In genomic region chr14:22713631-22713950, GRCh38 we compare ENCODE assay signal across 10 cellular contexts. TPM values are rescaled to one million over a fixed set of nuclear protein-coding genes. Genes with fewer than 3 reads are reported as not detected.
DNase-seq lines count a peak whose midpoint lies in the region; ATAC-seq, FAIRE-seq and TF ChIP-seq lines count a peak whose summit lies in the region.
"Had no signal": no experiment of that assay in that cellular context is flagged by ENCODE, and none has a peak within 500 bp of the region (broad histone marks: within the 10 kb centered on the region; RNA-seq: fewer than 3 reads in every experiment).

No MANE protein-coding gene starts in this region.

- H3K9me3 Mint-ChIP-seq in activated CD8-positive, alpha-beta T cell treated with anti-CD3 and anti-CD28 coated beads for 36 hours, result no peaks in the 10 kb centered on the region

- TF ChIP-seq CTCF in HCT116 (IDR thresholded peaks at IDR 0.05 in 2 of 3, conservative IDR thresholded peaks at IDR 0.05 in 1 of 3; ENCODE audit: borderline replicate concordance in 1 of 3, insufficient read depth in 1 of 3, low read depth in 2 of 3, low read length in 2 of 3) (no peak), keratinocyte (optimal IDR thresholded peaks at IDR 0.05 in 1 of 3, IDR thresholded peaks at IDR 0.05 in 1 of 3, conservative IDR thresholded peaks at IDR 0.05 in 1 of 3; ENCODE audit: extremely low read depth in 1 of 3, insufficient read depth in 2 of 3, low read length in 3 of 3) (no peak)
- no peak for TF ChIP-seq CTCF in activated CD8-positive, alpha-beta T cell treated with anti-CD3 and anti-CD28 coated beads for 36 hours (IDR thresholded peaks at IDR 0.05)

- DNase-seq in HCT116 (ENCODE audit: low read depth, low spot score) (no peak), keratinocyte (ENCODE audit: low read depth, low spot score) (no peak), erythroblast (lab: John Stamatoyannopoulos, UW) (no peak), dedifferentiated amniotic fluid mesenchymal stem cell (ENCODE audit: extremely low spot score) (no peak), mesenteric fat pad (ENCODE audit: low spot score) (no peak)
- DNase-seq in activated CD8-positive, alpha-beta T cell treated with anti-CD3 and anti-CD28 coated beads for 36 hours, result no peak

- H3K36me3 ChIP-seq in ACC112 (ENCODE audit: insufficient read depth, low read length) (no peaks in the 10 kb centered on the region), HCT116 (ENCODE audit: control insufficient read depth in 1 of 2, insufficient read depth in 2 of 2, low read length in 2 of 2) (no peaks in the 10 kb centered on the region), keratinocyte (ENCODE audit: control insufficient read depth in 2 of 2, extremely low read depth in 1 of 2, insufficient read depth in 2 of 2, low read length in 2 of 2) (no peaks in the 10 kb centered on the region)

- intact Hi-C loops in HCT116 (cut with micrococcal nuclease), result no loop called here
- intact Hi-C loops in activated CD8-positive, alpha-beta T cell treated with anti-CD3 and anti-CD28 coated beads for 36 hours (cut with micrococcal nuclease), result loop anchor here (10.0 kb wide), 1 partner anchor 129 kb away; the partner anchor contains the start of gene DAD1

- no peak for TF ChIP-seq RAD21 in HCT116 (IDR thresholded peaks at IDR 0.05; ENCODE audit: low read depth)

- dilution Hi-C loops in keratinocyte (cut with MboI; ENCODE audit: extremely low pct_ligation_motif_present, low sequenced_read_pairs), result no loop called here

- H3K9me2 ChIP-seq in HCT116 (ENCODE audit: insufficient read depth), result no peaks in the 10 kb centered on the region

- H3K9me3 ChIP-seq in HCT116 (ENCODE audit: control insufficient read depth in 1 of 2, insufficient read depth in 1 of 2, low read depth in 1 of 2, low read length in 2 of 2) (no peaks in the 10 kb centered on the region), keratinocyte (ENCODE audit: control insufficient read depth, low read depth, low read length) (no peaks in the 10 kb centered on the region)

- CTCF ChIA-PET in HCT116 (lab: Charles Lee), result no interaction called here
- CTCF ChIA-PET in activated CD8-positive, alpha-beta T cell treated with anti-CD3 and anti-CD28 coated beads for 36 hours (lab: Charles Lee), result interaction anchor here (0.8 kb wide), 1 partner anchor 53 kb away, joined by 3 read pairs; the partner anchor contains the start of gene OXA1L

- TSS peak; percentile 64 for BruUV-seq in HCT116 (replicated peaks; lab: Mats Ljungman, UMichigan)

- H3K9ac ChIP-seq in HCT116 (ENCODE audit: low read length) (peak overlapping the region; percentile 54), keratinocyte (ENCODE audit: control insufficient read depth, extremely low read depth, insufficient read depth, low read length) (peak overlapping the region; percentile 30)

- H3K4me2 ChIP-seq in HCT116 (ENCODE audit: low read length) (peak overlapping the region; percentile 94), keratinocyte (ENCODE audit: control insufficient read depth, extremely low read depth, insufficient read depth, low read depth, low read length) (peak overlapping the region; percentile 46)

- H3K27ac Mint-ChIP-seq in activated CD8-positive, alpha-beta T cell treated with anti-CD3 and anti-CD28 coated beads for 36 hours, result no peak overlapping the region

- H3K4me3 ChIP-seq in ACC112 (ENCODE audit: low read depth, low read length), result peak overlapping the region; percentile 75
- H3K4me3 ChIP-seq in HCT116 (replicated peaks in 1 of 2; ENCODE audit: low read depth in 1 of 2, low read length in 2 of 2), result peak overlapping the region; percentile 27 to 56
- no peak overlapping the region for H3K4me3 ChIP-seq in keratinocyte (ENCODE audit: control insufficient read depth in 2 of 3, extremely low read depth in 1 of 3, insufficient read depth in 2 of 3, low read depth in 1 of 3, low read length in 3 of 3)
- H3K4me3 ChIP-seq: lung had no signal

- H3K36me3 Mint-ChIP-seq in activated CD8-positive, alpha-beta T cell treated with anti-CD3 and anti-CD28 coated beads for 36 hours (ENCODE audit: low read depth), result no peaks in the 10 kb centered on the region

- H3K4me1 ChIP-seq in ACC112 (ENCODE audit: control insufficient read depth, insufficient read depth, low read length, unreplicated experiment) (peaks cover 6% of the 10 kb centered on the region), HCT116 (ENCODE audit: control insufficient read depth in 1 of 2, insufficient read depth in 2 of 2, low read length in 2 of 2) (peaks cover 0 to 16% of the 10 kb centered on the region in 2 experiments; a peak in 2 of 4 replicates), keratinocyte (ENCODE audit: control insufficient read depth, extremely low read depth, insufficient read depth, low read length) (no peaks in the 10 kb centered on the region)

- POLR2A ChIA-PET in HCT116 (lab: Charles Lee), result interaction anchor here (0.7 kb wide), 2 partner anchors 120 to 368 kb away, joined by 3 to 4 read pairs; no protein-coding TSS in a partner anchor
- POLR2A ChIA-PET in activated CD8-positive, alpha-beta T cell treated with anti-CD3 and anti-CD28 coated beads for 36 hours (lab: Charles Lee), result no interaction called here

- H3K4me1 Mint-ChIP-seq in activated CD8-positive, alpha-beta T cell treated with anti-CD3 and anti-CD28 coated beads for 36 hours (ENCODE audit: low read depth), result peaks cover 22% of the 10 kb centered on the region

- RAD21 ChIA-PET in HCT116 (lab: Charles Lee; ENCODE audit: low non-redundant PET in 1 of 2, low total read pairs in 2 of 2, uncharacterized antibody in 2 of 2, unreplicated experiment in 2 of 2), result interaction anchor here in 1 of 2 experiments (0.6 kb wide), 1 partner anchor 55 kb away, joined by 4 read pairs; no protein-coding TSS in a partner anchor

- H3K27me3 ChIP-seq in ACC112 (ENCODE audit: insufficient read depth, low read length) (peaks cover 11% of the 10 kb centered on the region; the same call in 1 of the 2 replicates), HCT116 (ENCODE audit: insufficient read depth, low read length) (no peaks in the 10 kb centered on the region), keratinocyte (ENCODE audit: control insufficient read depth, extremely low read depth, insufficient read depth, low read length) (no peaks in the 10 kb centered on the region)

- peak overlapping the region; percentile 99 for H2AFZ ChIP-seq in ACC112 (ENCODE audit: low read length, unreplicated experiment)
- peak overlapping the region; percentile 97 for H2AFZ ChIP-seq in HCT116 (ENCODE audit: low read depth, low read length, poor library complexity, severe bottlenecking)
- H2AFZ ChIP-seq in keratinocyte (ENCODE audit: control insufficient read depth, low read length), result peak overlapping the region; percentile 74

- H3K9me1 ChIP-seq in keratinocyte (ENCODE audit: control insufficient read depth, extremely low read depth, insufficient read depth, low read length), result no peaks in the 10 kb centered on the region

- H4K20me1 ChIP-seq in HCT116 (ENCODE audit: insufficient read depth), result no peaks in the 10 kb centered on the region
- H4K20me1 ChIP-seq in keratinocyte (ENCODE audit: control insufficient read depth, extremely low read depth, insufficient read depth, low read length), result no peaks in the 10 kb centered on the region

- H3K27ac ChIP-seq in ACC112 (ENCODE audit: low read depth, low read length) (no peak overlapping the region), HCT116 (ENCODE audit: low read depth, low read length) (0 out of 2 replicates have a peak overlapping the region, but pooled peaks have one; percentile 2), keratinocyte (ENCODE audit: control insufficient read depth, insufficient read depth, low read length) (no peak overlapping the region)

- peak overlapping the region; percentile 78 for H3K4me3 Mint-ChIP-seq in activated CD8-positive, alpha-beta T cell treated with anti-CD3 and anti-CD28 coated beads for 36 hours

- peaks cover 14% of the 10 kb centered on the region for H3K27me3 Mint-ChIP-seq in activated CD8-positive, alpha-beta T cell treated with anti-CD3 and anti-CD28 coated beads for 36 hours

- FAIRE-seq in keratinocyte (lab: Jason Lieb, UNC), result no peak
- FAIRE-seq: bronchial epithelial cell had no signal

- ATAC-seq in HCT116, result peak; percentile 69
- no peak for ATAC-seq in activated CD8-positive, alpha-beta T cell treated with anti-CD3 and anti-CD28 coated beads for 36 hours
- no peak for ATAC-seq in HG03139 (IDR thresholded peaks at IDR 0.05; ENCODE audit: unreplicated experiment)

- TF ChIP-seq POLR2A in HCT116 (IDR thresholded peaks at IDR 0.05; ENCODE audit: borderline replicate concordance, extremely low read depth, insufficient read depth, insufficient read length) (no peak), erythroblast (IDR thresholded peaks at IDR 0.05; ENCODE audit: low read length) (no peak)

- H3K79me2 ChIP-seq in ACC112 (ENCODE audit: control insufficient read depth, insufficient read depth, low read length, unreplicated experiment) (no peaks in the 10 kb centered on the region), HCT116 (ENCODE audit: insufficient read depth, low read length) (no peaks in the 10 kb centered on the region), keratinocyte (ENCODE audit: control insufficient read depth, insufficient read depth, low read length) (no peaks in the 10 kb centered on the region)

TF ChIP-seq in HCT116, 20 proteins besides CTCF, POLR2A, EP300 and RAD21 (continues in another document):
- no peak for TF ChIP-seq TCF7L2 (IDR thresholded peaks at IDR 0.05; ENCODE audit: borderline replicate concordance, extremely low read depth, insufficient read depth, insufficient read length)
- no peak for TF ChIP-seq ELF1 (IDR thresholded peaks at IDR 0.05; ENCODE audit: borderline replicate concordance, low read depth)
- TF ChIP-seq YY1 (IDR thresholded peaks at IDR 0.05; ENCODE audit: extremely low read depth, insufficient replicate concordance, low read depth, low read length), result no peak
- no peak for TF ChIP-seq EZH2phosphoT487 (IDR thresholded peaks at IDR 0.05; ENCODE audit: borderline replicate concordance)

RNA-seq across cellular contexts. Expression of gene OXA1L, which starts 52.9 kb away (rescaled TPM):
- total RNA-seq in HCT116 (2021; ENCODE audit: unreplicated experiment) (146 TPM), mesenteric fat pad (77.7 TPM)
- polyA plus RNA-seq in HCT116 (2012), result 131 and 154 TPM in 2 replicates
- total RNA-seq in activated CD8-positive, alpha-beta T cell treated with anti-CD3 and anti-CD28 coated beads for 36 hours, result 100 to 1,000 TPM; 134 to 140 TPM
- polyA plus RNA-seq in keratinocyte, result 129 to 150 TPM (median 130 TPM) in 3 replicates
- polyA plus RNA-seq in keratinocyte (2011; ENCODE audit: low read depth), result 19.1 TPM
- polyA plus RNA-seq in keratinocyte (2011; cell fraction: cytosol; rRNA removed), result 112 and 139 TPM in 2 replicates
- 270 and 272 TPM in 2 replicates for polyA plus RNA-seq in keratinocyte (2011; cell fraction: nucleus; rRNA removed)
- 82.6 and 83.6 TPM in 2 replicates for polyA plus RNA-seq in keratinocyte (2012; ENCODE audit: low replicate concordance)
- 86.1 to 107 TPM (median 92.6 TPM) in 3 replicates for polyA minus RNA-seq in keratinocyte
- 62.3 TPM for polyA minus RNA-seq in keratinocyte (2011; cell fraction: cytosol; rRNA and poly(A)+ RNA removed)
- polyA minus RNA-seq in keratinocyte (2011; cell fraction: nucleus; rRNA and poly(A)+ RNA removed), result 47.4 and 71.7 TPM in 2 replicates

Comparison
In these comparisons a context has a peak if more than half of its experiments do, and no peak if none do; other contexts are left out.
1. H3K4me3 ChIP-seq: peak in ACC112 (single experiment) and HCT116 (2 of 2); none in keratinocyte (0 of 3).
2. Peak in every context shown above with its lines, with median percentiles within 50 percentile points of each other: H2AFZ ChIP-seq.